In genomic region chr2:189157939-189158338, GRCh38 we compare ENCODE assay signal across 24 cellular contexts. TPM values are rescaled to one million over a fixed set of nuclear protein-coding genes. Genes with fewer than 3 reads are reported as not detected.
A peak's percentile ranks its signal among the peaks of the same experiment; 100 is the strongest.
DNase-seq lines count a peak whose midpoint lies in the region; ATAC-seq and TF ChIP-seq lines count a peak whose summit lies in the region.
"Had no signal": no experiment of that assay in that cellular context is flagged by ENCODE, and none has a peak within 500 bp of the region (broad histone marks: within the 10 kb centered on the region; RNA-seq: fewer than 3 reads in every experiment).

No MANE protein-coding gene starts in this region.

- DNase-seq in SK-N-SH: no peak
- no peak for DNase-seq in SK-N-MC (ENCODE audit: low read depth, low spot score)
- no peak for DNase-seq in omental fat pad (ENCODE audit: low spot score)
- DNase-seq in upper lobe of left lung: no peak
- DNase-seq in cerebellum (ENCODE audit: low spot score): no peak
- no peak for DNase-seq in right atrium auricular region (ENCODE audit: low spot score)
- no peak for DNase-seq in ovary
- DNase-seq: Calu3; CD8-positive, alpha-beta memory T cell; DMS153; KG1; NCI-H1105; NCI-H2029 treated with DMSO at 0.1 percent for 48 hours; NCI-H2171; NCI-H345; NCI-H524; NCI-H774; NK-92 treated with Interleukin-12 subunit alpha and Interleukin-12 subunit beta, amount 100 ng/mL, for 24 hours; SW 1271 had no signal

- H3K36me3 ChIP-seq in SK-N-SH (replicated peaks in 1 of 2; ENCODE audit: control insufficient read depth in 1 of 2, insufficient read depth in 2 of 2, low read length in 1 of 2) (peaks cover 0 to 4% of the 10 kb centered on the region in 2 experiments), SK-N-MC (ENCODE audit: insufficient read depth, low read length) (peaks cover 5% of the 10 kb centered on the region; the same call in 1 of the 2 replicates), upper lobe of left lung (no peaks in the 10 kb centered on the region), right atrium auricular region (no peaks in the 10 kb centered on the region), ovary (no peaks in the 10 kb centered on the region)

- no peaks in the 10 kb centered on the region for H4K20me1 ChIP-seq in SK-N-SH (ENCODE audit: insufficient read depth)

- peak overlapping the region; percentile 68 to 80; a peak in 3 of 4 replicates for H3K27ac ChIP-seq in SK-N-SH (ENCODE audit: low read depth in 2 of 2, low read length in 1 of 2)
- H3K27ac ChIP-seq in SK-N-MC: peak overlapping the region; percentile 45; the same call in 1 of the 2 replicates
- no peak overlapping the region for H3K27ac ChIP-seq in upper lobe of left lung
- no peak overlapping the region for H3K27ac ChIP-seq in right atrium auricular region
- no peak overlapping the region for H3K27ac ChIP-seq in ovary
- H3K27ac ChIP-seq: 22Rv1, C4-2B, SJSA1 had no signal

- H2AFZ ChIP-seq in SK-N-SH (ENCODE audit: low read depth): no peak overlapping the region

- H3F3A ChIP-seq in SK-N-SH (replicated peaks; ENCODE audit: insufficient read depth): peaks cover 35% of the 10 kb centered on the region

- no peaks in the 10 kb centered on the region for H3K9me3 ChIP-seq in SK-N-SH
- no peaks in the 10 kb centered on the region for H3K9me3 ChIP-seq in SK-N-MC (ENCODE audit: low read depth, low read length)
- no peaks in the 10 kb centered on the region for H3K9me3 ChIP-seq in upper lobe of left lung
- no peaks in the 10 kb centered on the region for H3K9me3 ChIP-seq in right atrium auricular region
- no peaks in the 10 kb centered on the region for H3K9me3 ChIP-seq in ovary
- H3K9me3 ChIP-seq: SJSA1 had no signal

- TF ChIP-seq RAD21 in SK-N-SH (IDR thresholded peaks at IDR 0.05; ENCODE audit: low read length): no peak

- no peaks in the 10 kb centered on the region for H3K9me2 ChIP-seq in SK-N-SH

- intact Hi-C loops in ovary (cut with DNase I): no loop called here

- no peak for TF ChIP-seq POLR2A in upper lobe of left lung (IDR thresholded peaks at IDR 0.05)
- TF ChIP-seq POLR2A in ovary (IDR thresholded peaks at IDR 0.05): no peak

- H3K4me3 ChIP-seq in SK-N-SH (ENCODE audit: low read depth in 2 of 2, low read length in 1 of 2) (no peak overlapping the region), SK-N-MC (no peak overlapping the region), upper lobe of left lung (no peak overlapping the region), right atrium auricular region (no peak overlapping the region), ovary (no peak overlapping the region)
- H3K4me3 ChIP-seq: SJSA1 had no signal

- no peak overlapping the region for H3K4me2 ChIP-seq in SK-N-SH

- H3K79me2 ChIP-seq in SK-N-SH (ENCODE audit: insufficient read depth): peaks cover 4% of the 10 kb centered on the region; the same call in 1 of the 2 replicates

- no peak overlapping the region for H3K9ac ChIP-seq in SK-N-SH
- H3K9ac ChIP-seq in SK-N-MC (ENCODE audit: insufficient read length): no peak overlapping the region

- H3K4me1 ChIP-seq in SK-N-SH (ENCODE audit: control insufficient read depth in 1 of 2, insufficient read depth in 2 of 2, low read depth in 1 of 2, low read length in 1 of 2) (peaks cover 0 to 33% of the 10 kb centered on the region in 2 experiments), upper lobe of left lung (peaks cover 0 to 5% (median 0%) of the 10 kb centered on the region in 4 donors), right atrium auricular region (peaks cover 0 to 6% of the 10 kb centered on the region in 2 donors), ovary (ENCODE audit: insufficient read depth) (peaks cover 7% of the 10 kb centered on the region)

- ATAC-seq in SK-N-SH treated with all-trans-retinoic acid at 6 μM for 48 hours: no peak; the same call in 2 of the 3 replicates
- peak; percentile 37 for ATAC-seq in omental fat pad (ENCODE audit: low FRiP score)
- no peak for ATAC-seq in upper lobe of left lung (ENCODE audit: low FRiP score in 2 of 2)
- ATAC-seq: Right ventricle myocardium inferior had no signal

- CTCF ChIA-PET in SK-N-SH (lab: Yijun Ruan, JAX): no interaction called here

- no peak for TF ChIP-seq CTCF in SK-N-SH (IDR thresholded peaks at IDR 0.05)
- no peak for TF ChIP-seq CTCF in omental fat pad (IDR thresholded peaks at IDR 0.05)
- no peak for TF ChIP-seq CTCF in upper lobe of left lung (IDR thresholded peaks at IDR 0.05)
- TF ChIP-seq CTCF in right atrium auricular region (IDR thresholded peaks at IDR 0.05): no peak
- TF ChIP-seq CTCF in ovary (IDR thresholded peaks at IDR 0.05): no peak

- H3K27me3 ChIP-seq in SK-N-SH (ENCODE audit: insufficient read depth) (no peaks in the 10 kb centered on the region), upper lobe of left lung (no peaks in the 10 kb centered on the region), right atrium auricular region (no peaks in the 10 kb centered on the region), ovary (no peaks in the 10 kb centered on the region)
- H3K27me3 ChIP-seq: SJSA1 had no signal

- WGBS in SK-N-SH (ENCODE audit: low lambda C conversion rate): 97% methylated on average over 1 of the region's 1 CpG
- 82 to 94% methylated on average over 1 of the region's 1 CpG for WGBS in upper lobe of left lung, 2 donors
- WGBS in ovary, 3 donors: 84 to 95% (median 94%) methylated on average over 1 of the region's 1 CpG

- POLR2A ChIA-PET in SK-N-SH (lab: Yijun Ruan, JAX): no interaction called here

- TF ChIP-seq EP300 in SK-N-SH (IDR thresholded peaks at IDR 0.05; ENCODE audit: borderline replicate concordance in 1 of 2, low read depth in 1 of 2, low read length in 1 of 2): no peak
- TF ChIP-seq EP300 in upper lobe of left lung (IDR thresholded peaks at IDR 0.05): no peak
- no peak for TF ChIP-seq EP300 in ovary (IDR thresholded peaks at IDR 0.05)

TF ChIP-seq in SK-N-SH, 30 proteins besides CTCF, POLR2A, EP300 and RAD21 (continues in another document):
- TF ChIP-seq GABPA (IDR thresholded peaks at IDR 0.05; ENCODE audit: low read depth) (no peak), PBX3 (IDR thresholded peaks at IDR 0.05) (no peak), ZBTB33 (IDR thresholded peaks at IDR 0.05; ENCODE audit: borderline replicate concordance, low read depth) (no peak), RXRA (IDR thresholded peaks at IDR 0.05; ENCODE audit: borderline replicate concordance, low read depth) (no peak)

TF ChIP-seq in SK-N-SH treated with all-trans-retinoic acid at 6 μM for 48 hours, 23 proteins besides CTCF, POLR2A, EP300 and RAD21:
- TF ChIP-seq BACH2 (CRISPR knock-in tag; IDR thresholded peaks at IDR 0.05; ENCODE audit: borderline replicate concordance): no peak
- TF ChIP-seq RARB (CRISPR knock-in tag; IDR thresholded peaks at IDR 0.05): no peak
- no peak for TF ChIP-seq TSHZ2 (CRISPR knock-in tag; IDR thresholded peaks at IDR 0.05)

RNA-seq across cellular contexts. Expression of gene COL5A2, which starts 21.6 kb away (rescaled TPM):
- polyA plus RNA-seq in SK-N-SH (2012; rRNA removed) (18.7 and 20.4 TPM in 2 replicates), ovary (10 to 100 TPM; 36.0 to 46.8 TPM)
- 14.9 and 20.2 TPM in 2 replicates for polyA plus RNA-seq in SK-N-SH (2012; cell fraction: cytosol; rRNA removed)
- 18.2 and 26.5 TPM in 2 replicates for polyA plus RNA-seq in SK-N-SH (2012; cell fraction: nucleus; rRNA removed)
- total RNA-seq in omental fat pad (10 to 100 TPM; 63.8 to 93.8 (median 74.4) TPM), upper lobe of left lung (10 to 100 TPM in 5 of 6 donors, 1 to 10 TPM in 1; 9.0 to 42.7 (median 26.8) TPM), cerebellum (35.2 TPM), right atrium auricular region (10 to 100 TPM; 15.8 to 24.8 TPM), ovary (10 to 100 TPM; 25.2 to 41.1 (median 30.2) TPM)
- polyA plus RNA-seq: CD8-positive, alpha-beta memory T cell had no signal

Comparison
In these comparisons a context has a peak if more than half of its experiments do, and no peak if none do; other contexts are left out.
1. H3K27ac ChIP-seq: peak in SK-N-SH (2 of 2) and SK-N-MC (single experiment); none in upper lobe of left lung (0 of 4), right atrium auricular region (0 of 2) and ovary (0 of 2).